Comparison of ENCODE assay signal across 14 cellular contexts in the genomic region with DNA sequence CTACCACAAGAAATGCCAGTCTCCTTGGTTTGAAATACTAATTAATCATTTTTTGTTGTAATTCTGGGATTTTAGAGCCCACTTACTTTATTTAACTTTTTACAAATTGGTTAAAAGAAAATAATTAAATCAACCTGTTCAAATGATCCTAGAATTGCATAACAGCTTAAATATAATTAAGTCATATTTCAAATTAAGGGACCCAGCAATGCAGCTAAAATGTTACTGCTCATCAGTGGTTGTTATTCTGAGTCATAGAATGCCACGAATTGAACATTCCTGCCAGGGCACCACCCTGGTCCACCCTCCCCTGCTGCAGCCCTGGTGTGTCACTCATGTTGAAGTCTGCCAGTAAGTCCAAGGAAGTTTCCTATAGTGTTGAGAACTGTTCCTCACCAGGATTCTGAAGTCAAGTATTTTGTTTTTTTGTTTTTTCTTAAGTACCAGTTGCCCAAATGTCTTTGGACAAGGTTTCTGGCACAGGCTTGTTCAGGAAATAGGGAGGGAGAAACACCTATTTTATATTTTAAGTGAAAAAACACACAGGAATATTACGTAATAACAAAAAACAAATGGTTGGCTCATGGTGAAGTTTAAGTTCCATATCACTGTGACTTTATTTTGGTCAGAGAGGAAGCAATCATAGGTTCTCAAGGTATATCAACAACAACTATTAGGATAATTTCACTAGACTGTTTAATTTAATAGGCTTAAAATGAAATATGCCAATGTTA. TPM values are rescaled to one million over a fixed set of nuclear protein-coding genes. Genes with fewer than 3 reads are reported as not detected.
A peak's percentile ranks its signal among the peaks of the same experiment; 100 is the strongest.
DNase-seq lines count a peak whose midpoint lies in the region; ATAC-seq and TF ChIP-seq lines count a peak whose summit lies in the region.
"Had no signal": no experiment of that assay in that cellular context is flagged by ENCODE, and none has a peak within 500 bp of the region (broad histone marks: within the 10 kb centered on the region; RNA-seq: fewer than 3 reads in every experiment).

No MANE protein-coding gene starts in this region.

- H3K27me3 ChIP-seq in SK-N-SH (ENCODE audit: insufficient read depth) (no peaks in the 10 kb centered on the region), thoracic aorta (replicated peaks; ENCODE audit: insufficient read depth) (no peaks in the 10 kb centered on the region)

- no peak overlapping the region for H3K27ac Mint-ChIP-seq in activated CD4-positive, alpha-beta T cell treated with anti-CD3 and anti-CD28 coated beads, Interleukin-2, amount 10 ng/mL, durations not matched to agents 24 days and 14 days
- H3K27ac Mint-ChIP-seq in activated CD4-positive, alpha-beta T cell treated with anti-CD3 and anti-CD28 coated beads, Interleukin-2, amount 10 ng/mL, durations not matched to agents 7 days and 5 days, result no peak overlapping the region

- POLR2A ChIA-PET in activated CD4-positive, alpha-beta T cell treated with anti-CD3 and anti-CD28 coated beads, Interleukin-2, amount 10 ng/mL, durations not matched to agents 7 days and 5 days (lab: Charles Lee), result no interaction called here
- POLR2A ChIA-PET in SK-N-SH (lab: Yijun Ruan, JAX), result no interaction called here

- peaks cover 18% of the 10 kb centered on the region for H3K4me1 Mint-ChIP-seq in activated CD4-positive, alpha-beta T cell treated with anti-CD3 and anti-CD28 coated beads, Interleukin-2, amount 10 ng/mL, durations not matched to agents 24 days and 14 days
- peaks cover 14% of the 10 kb centered on the region for H3K4me1 Mint-ChIP-seq in activated CD4-positive, alpha-beta T cell treated with anti-CD3 and anti-CD28 coated beads, Interleukin-2, amount 10 ng/mL, durations not matched to agents 7 days and 5 days

- peaks cover 6% of the 10 kb centered on the region for H3F3A ChIP-seq in SK-N-SH (replicated peaks; ENCODE audit: insufficient read depth)

- H3K9me3 ChIP-seq in SK-N-SH (no peaks in the 10 kb centered on the region), thoracic aorta (no peaks in the 10 kb centered on the region)

- H3K27ac ChIP-seq in SK-N-SH (ENCODE audit: low read depth in 2 of 2, low read length in 1 of 2) (peak overlapping the region in 1 of 2 experiments; percentile 17; a peak in 2 of 4 replicates), thoracic aorta (peak overlapping the region in 1 of 2 donors; percentile 73)

- CTCF ChIA-PET in activated CD4-positive, alpha-beta T cell treated with anti-CD3 and anti-CD28 coated beads, Interleukin-2, amount 10 ng/mL, durations not matched to agents 7 days and 5 days (lab: Charles Lee), result no interaction called here
- CTCF ChIA-PET in SK-N-SH (lab: Yijun Ruan, JAX), result interaction anchor here (1.8 to 2.2 kb wide), 2 partner anchors 18 to 132 kb away, joined by 7 to 8 read pairs; no protein-coding TSS in a partner anchor

- H3K36me3 ChIP-seq in SK-N-SH (replicated peaks in 1 of 2; ENCODE audit: control insufficient read depth in 1 of 2, insufficient read depth in 2 of 2, low read length in 1 of 2) (no peaks in the 10 kb centered on the region), thoracic aorta (no peaks in the 10 kb centered on the region)

- H3K4me1 ChIP-seq in SK-N-SH (ENCODE audit: control insufficient read depth in 1 of 2, insufficient read depth in 2 of 2, low read depth in 1 of 2, low read length in 1 of 2) (peaks cover 0 to 10% of the 10 kb centered on the region in 2 experiments; a peak in 2 of 4 replicates), thoracic aorta (ENCODE audit: control insufficient read depth in 1 of 2, low read depth in 2 of 2) (peaks cover 3 to 28% of the 10 kb centered on the region in 2 donors)

- intact Hi-C loops in activated CD4-positive, alpha-beta T cell treated with anti-CD3 and anti-CD28 coated beads, Interleukin-2, amount 10 ng/mL, durations not matched to agents 24 days and 14 days (cut with micrococcal nuclease), result no loop called here
- intact Hi-C loops in posterior cingulate gyrus (cut with DNase I), result no loop called here

- TF ChIP-seq EP300 in SK-N-SH (IDR thresholded peaks at IDR 0.05; ENCODE audit: borderline replicate concordance in 1 of 2, low read depth in 1 of 2, low read length in 1 of 2), result no peak

- TF ChIP-seq CTCF in SK-N-SH (IDR thresholded peaks at IDR 0.05) (no peak), thoracic aorta (IDR thresholded peaks at IDR 0.05) (no peak)

- no peaks in the 10 kb centered on the region for H3K79me2 ChIP-seq in SK-N-SH (ENCODE audit: insufficient read depth)

- no peak overlapping the region for H3K9ac ChIP-seq in SK-N-SH

- peaks cover 2% of the 10 kb centered on the region for H3K36me3 Mint-ChIP-seq in activated CD4-positive, alpha-beta T cell treated with anti-CD3 and anti-CD28 coated beads, Interleukin-2, amount 10 ng/mL, durations not matched to agents 24 days and 14 days (ENCODE audit: low read depth)
- H3K36me3 Mint-ChIP-seq in activated CD4-positive, alpha-beta T cell treated with anti-CD3 and anti-CD28 coated beads, Interleukin-2, amount 10 ng/mL, durations not matched to agents 7 days and 5 days (ENCODE audit: low read depth), result no peaks in the 10 kb centered on the region

- H3K9me2 ChIP-seq in SK-N-SH, result no peaks in the 10 kb centered on the region

- TF ChIP-seq RAD21 in SK-N-SH (IDR thresholded peaks at IDR 0.05; ENCODE audit: low read length), result no peak

- no peak overlapping the region for H3K4me3 ChIP-seq in SK-N-SH (ENCODE audit: low read depth in 2 of 2, low read length in 1 of 2)
- peak overlapping the region; percentile 9 for H3K4me3 ChIP-seq in thoracic aorta

- H3K9me3 Mint-ChIP-seq in activated CD4-positive, alpha-beta T cell treated with anti-CD3 and anti-CD28 coated beads, Interleukin-2, amount 10 ng/mL, durations not matched to agents 24 days and 14 days, result no peaks in the 10 kb centered on the region
- H3K9me3 Mint-ChIP-seq in activated CD4-positive, alpha-beta T cell treated with anti-CD3 and anti-CD28 coated beads, Interleukin-2, amount 10 ng/mL, durations not matched to agents 7 days and 5 days, result no peaks in the 10 kb centered on the region

- peak; percentile 48 for ATAC-seq in thoracic aorta (ENCODE audit: insufficient number of reproducible peaks, low FRiP score, low read depth)

- no peak overlapping the region for H3K4me2 ChIP-seq in SK-N-SH

- 51% methylated on average over 2 of the region's 2 CpGs for WGBS in SK-N-SH (ENCODE audit: low lambda C conversion rate)

- H4K20me1 ChIP-seq in SK-N-SH (ENCODE audit: insufficient read depth), result no peaks in the 10 kb centered on the region

- no peak overlapping the region for H2AFZ ChIP-seq in SK-N-SH (ENCODE audit: low read depth)

- peaks cover 12% of the 10 kb centered on the region for H3K27me3 Mint-ChIP-seq in activated CD4-positive, alpha-beta T cell treated with anti-CD3 and anti-CD28 coated beads, Interleukin-2, amount 10 ng/mL, durations not matched to agents 24 days and 14 days
- H3K27me3 Mint-ChIP-seq in activated CD4-positive, alpha-beta T cell treated with anti-CD3 and anti-CD28 coated beads, Interleukin-2, amount 10 ng/mL, durations not matched to agents 7 days and 5 days, result peaks cover 16% of the 10 kb centered on the region

- DNase-seq in activated CD4-positive, alpha-beta T cell treated with anti-CD3 and anti-CD28 coated beads, Interleukin-2, amount 10 ng/mL, durations not matched to agents 24 days and 14 days, result peak; percentile 51
- no peak for DNase-seq in activated CD4-positive, alpha-beta T cell treated with anti-CD3 and anti-CD28 coated beads, Interleukin-2, amount 10 ng/mL, durations not matched to agents 7 days and 5 days
- DNase-seq in SK-N-SH, result no peak
- peak; percentile 66 for DNase-seq in fibroblast of peridontal ligament (ENCODE audit: extremely low read depth)
- DNase-seq in thoracic aorta (ENCODE audit: low spot score), result peak; percentile 25
- DNase-seq in NCI-H774 (lab: John Stamatoyannopoulos, UW), result no peak
- DNase-seq in NK-92 treated with Interleukin-12 subunit alpha and Interleukin-12 subunit beta, amount 100 ng/mL, for 24 hours (lab: John Stamatoyannopoulos, UW), result no peak
- DNase-seq in posterior cingulate gyrus, result no peak
- DNase-seq: 8988T; activated CD4-positive, alpha-beta T cell treated with anti-CD3 and anti-CD28 coated beads for 4 hours; activated effector memory CD4-positive, alpha-beta T cell treated with Interleukin-2 at 50 U/mL for 16 hours; DMS53; NCI-H1092 treated with DMSO at 0.1 percent for 48 hours; NCI-H748 treated with DMSO at 0.1 percent for 48 hours had no signal

- no peak overlapping the region for H3K4me3 Mint-ChIP-seq in activated CD4-positive, alpha-beta T cell treated with anti-CD3 and anti-CD28 coated beads, Interleukin-2, amount 10 ng/mL, durations not matched to agents 24 days and 14 days
- H3K4me3 Mint-ChIP-seq in activated CD4-positive, alpha-beta T cell treated with anti-CD3 and anti-CD28 coated beads, Interleukin-2, amount 10 ng/mL, durations not matched to agents 7 days and 5 days, result no peak overlapping the region

TF ChIP-seq in SK-N-SH, 30 proteins besides CTCF, POLR2A, EP300 and RAD21 (continues in another document):
- TF ChIP-seq, protein P1, sequence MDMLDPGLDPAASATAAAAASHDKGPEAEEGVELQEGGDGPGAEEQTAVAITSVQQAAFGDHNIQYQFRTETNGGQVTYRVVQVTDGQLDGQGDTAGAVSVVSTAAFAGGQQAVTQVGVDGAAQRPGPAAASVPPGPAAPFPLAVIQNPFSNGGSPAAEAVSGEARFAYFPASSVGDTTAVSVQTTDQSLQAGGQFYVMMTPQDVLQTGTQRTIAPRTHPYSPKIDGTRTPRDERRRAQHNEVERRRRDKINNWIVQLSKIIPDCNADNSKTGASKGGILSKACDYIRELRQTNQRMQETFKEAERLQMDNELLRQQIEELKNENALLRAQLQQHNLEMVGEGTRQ (IDR thresholded peaks at IDR 0.05; ENCODE audit: borderline replicate concordance, low read depth, low read length), result no peak
- no peak for TF ChIP-seq MEF2A (IDR thresholded peaks at IDR 0.05; ENCODE audit: borderline replicate concordance, low read depth)
- TF ChIP-seq FOSL2 (IDR thresholded peaks at IDR 0.05; ENCODE audit: borderline replicate concordance, low read depth), result peak; percentile 45; the same call in 1 of the 2 replicates

RNA-seq across cellular contexts. Expression of a gene that starts 4.3 kb away (rescaled TPM):
- total RNA-seq in activated CD4-positive, alpha-beta T cell treated with anti-CD3 and anti-CD28 coated beads, Interleukin-2, amount 10 ng/mL, durations not matched to agents 24 days and 14 days, result 1.6 and 2.2 TPM in 2 replicates
- 1 to 10 TPM; 2.6 to 3.2 TPM for total RNA-seq in activated CD4-positive, alpha-beta T cell treated with anti-CD3 and anti-CD28 coated beads, Interleukin-2, amount 10 ng/mL, durations not matched to agents 7 days and 5 days
- polyA plus RNA-seq in SK-N-SH (2012; rRNA removed), result 7.7 and 9.9 TPM in 2 replicates
- 5.2 and 9.2 TPM in 2 replicates for polyA plus RNA-seq in SK-N-SH (2012; cell fraction: cytosol; rRNA removed)
- 4.5 and 11.5 TPM in 2 replicates for polyA plus RNA-seq in SK-N-SH (2012; cell fraction: nucleus; rRNA removed)
- 100 to 1,000 TPM; 125 to 169 TPM for total RNA-seq in thoracic aorta

RNA-seq across cellular contexts. Expression of a gene that starts 4.3 kb away (rescaled TPM):
- total RNA-seq in activated CD4-positive, alpha-beta T cell treated with anti-CD3 and anti-CD28 coated beads, Interleukin-2, amount 10 ng/mL, durations not matched to agents 24 days and 14 days, result 20.0 and 21.2 TPM in 2 replicates
- 1 to 10 TPM; 7.8 to 9.3 TPM for total RNA-seq in activated CD4-positive, alpha-beta T cell treated with anti-CD3 and anti-CD28 coated beads, Interleukin-2, amount 10 ng/mL, durations not matched to agents 7 days and 5 days
- 10.7 and 11.5 TPM in 2 replicates for polyA plus RNA-seq in SK-N-SH (2012; rRNA removed)
- polyA plus RNA-seq in SK-N-SH (2012; cell fraction: cytosol; rRNA removed), result 8.8 and 10.3 TPM in 2 replicates
- polyA plus RNA-seq in SK-N-SH (2012; cell fraction: nucleus; rRNA removed), result 13.5 and 14.3 TPM in 2 replicates
- total RNA-seq in thoracic aorta, result 10 to 100 TPM; 28.8 to 44.7 TPM

Comparison
In these comparisons a context has a peak if more than half of its experiments do, and no peak if none do; other contexts are left out.
1. DNase-seq: peak in activated CD4-positive, alpha-beta T cell treated with anti-CD3 and anti-CD28 coated beads, Interleukin-2, amount 10 ng/mL, durations not matched to agents 24 days and 14 days (single experiment), fibroblast of peridontal ligament (single experiment) and thoracic aorta (single experiment); none in activated CD4-positive, alpha-beta T cell treated with anti-CD3 and anti-CD28 coated beads, Interleukin-2, amount 10 ng/mL, durations not matched to agents 7 days and 5 days (single experiment), SK-N-SH (single experiment), NCI-H774 (single experiment), NK-92 treated with Interleukin-12 subunit alpha and Interleukin-12 subunit beta, amount 100 ng/mL, for 24 hours (single experiment) and posterior cingulate gyrus (0 of 10).
2. RNA of a gene that starts 4.3 kb away (total RNA-seq): 125 to 169 TPM in thoracic aorta; 2.6 to 3.2 TPM in activated CD4-positive, alpha-beta T cell treated with anti-CD3 and anti-CD28 coated beads, Interleukin-2, amount 10 ng/mL, durations not matched to agents 7 days and 5 days and 1.6 to 2.2 TPM in activated CD4-positive, alpha-beta T cell treated with anti-CD3 and anti-CD28 coated beads, Interleukin-2, amount 10 ng/mL, durations not matched to agents 24 days and 14 days; every median in the first group is over 10 times any median in the second.